8 cellular contexts compared by ENCODE assay signal in genomic region chr20:41173161-41173721, GRCh38. TPM values are rescaled to one million over a fixed set of nuclear protein-coding genes. Genes with fewer than 3 reads are reported as not detected.
DNase-seq lines count a peak whose midpoint lies in the region; ATAC-seq and TF ChIP-seq lines count a peak whose summit lies in the region.

No MANE protein-coding gene starts in this region.

- H3K9me3 Mint-ChIP-seq in activated naive CD8-positive, alpha-beta T cell treated with anti-CD3 and anti-CD28 coated beads for 36 hours: no peaks in the 10 kb centered on the region
- no peaks in the 10 kb centered on the region for H3K9me3 Mint-ChIP-seq in progenitor cell of endocrine pancreas (ENCODE audit: low read depth)

- H3K4me1 Mint-ChIP-seq in activated naive CD8-positive, alpha-beta T cell treated with anti-CD3 and anti-CD28 coated beads for 36 hours: peaks cover 39% of the 10 kb centered on the region
- no peaks in the 10 kb centered on the region for H3K4me1 Mint-ChIP-seq in progenitor cell of endocrine pancreas (ENCODE audit: low read depth)

- ATAC-seq in SK-N-SH treated with all-trans-retinoic acid at 6 μM for 48 hours: peak; percentile 80
- no peak for ATAC-seq in GM19023 (IDR thresholded peaks at IDR 0.05; ENCODE audit: unreplicated experiment)

- WGBS in transverse colon (ENCODE audit: low coverage in 1 of 2), 2 donors: 0 to 30% methylated on average over 5 to 9 of the region's 9 CpGs

- intact Hi-C loops in transverse colon (cut with DNase I; ENCODE audit: low total_unique reads): loop anchor here (2.0 kb wide), 1 partner anchor 166 kb away; no protein-coding TSS in a partner anchor

- H3K4me1 ChIP-seq in cardiac muscle cell (ENCODE audit: low read depth) (no peaks in the 10 kb centered on the region), transverse colon (peaks cover 9 to 34% (median 21%) of the 10 kb centered on the region in 4 donors)

- no peak for TF ChIP-seq EP300 in transverse colon (IDR thresholded peaks at IDR 0.05; ENCODE audit: low read depth)

- H3K27ac ChIP-seq in cardiac muscle cell (no peak overlapping the region), transverse colon (peak overlapping the region; percentile 16 to 80 (median 50))

- H3K27me3 ChIP-seq in cardiac muscle cell (no peaks in the 10 kb centered on the region), transverse colon (no peaks in the 10 kb centered on the region)

- DNase-seq in LNCaP clone FGC (ENCODE audit: low read depth) (no peak), cardiac muscle cell (ENCODE audit: low read depth in 1 of 2, low spot score in 1 of 2) (peak; percentile 78 to 91), progenitor cell of endocrine pancreas (ENCODE audit: low spot score, unreplicated experiment) (peak; percentile 76), transverse colon (peak; percentile 86)
- DNase-seq in activated naive CD8-positive, alpha-beta T cell treated with anti-CD3 and anti-CD28 coated beads for 36 hours: peak; percentile 70

- in situ Hi-C loops in transverse colon (cut with MboI; ENCODE audit: low pct_ligation_motif_present in 1 of 4, low pct_unique_long_range_greater_than_20kb in 1 of 4, low sequenced_read_pairs in 3 of 4): loop anchor here in 2 of 4 donors (5.0 to 10.0 kb wide), 3 partner anchors 52 to 169 kb away; partner anchors contain the start of gene LPIN3 (in 1 of the 2)

- peak overlapping the region; percentile 60 for H3K27ac Mint-ChIP-seq in activated naive CD8-positive, alpha-beta T cell treated with anti-CD3 and anti-CD28 coated beads for 36 hours
- peak overlapping the region; percentile 71 for H3K27ac Mint-ChIP-seq in progenitor cell of endocrine pancreas

- H3K9me3 ChIP-seq in cardiac muscle cell (ENCODE audit: low read depth) (no peaks in the 10 kb centered on the region), transverse colon (no peaks in the 10 kb centered on the region)

- H3K4me3 Mint-ChIP-seq in activated naive CD8-positive, alpha-beta T cell treated with anti-CD3 and anti-CD28 coated beads for 36 hours: no peak overlapping the region
- no peak overlapping the region for H3K4me3 Mint-ChIP-seq in progenitor cell of endocrine pancreas (ENCODE audit: low read depth)

- peaks cover 57% of the 10 kb centered on the region for H3K36me3 ChIP-seq in cardiac muscle cell
- H3K36me3 ChIP-seq in transverse colon: peaks cover 0 to 20% (median 9%) of the 10 kb centered on the region in 4 donors

- H3K36me3 Mint-ChIP-seq in activated naive CD8-positive, alpha-beta T cell treated with anti-CD3 and anti-CD28 coated beads for 36 hours: peaks cover 21% of the 10 kb centered on the region
- peaks cover 27% of the 10 kb centered on the region for H3K36me3 Mint-ChIP-seq in progenitor cell of endocrine pancreas (ENCODE audit: insufficient read depth)

- H3K4me3 ChIP-seq in LNCaP clone FGC (ENCODE audit: low read depth, low read length): no peak overlapping the region
- no peak overlapping the region for H3K4me3 ChIP-seq in cardiac muscle cell
- H3K4me3 ChIP-seq in transverse colon: no peak overlapping the region

- H3K27me3 Mint-ChIP-seq in activated naive CD8-positive, alpha-beta T cell treated with anti-CD3 and anti-CD28 coated beads for 36 hours: no peaks in the 10 kb centered on the region
- no peaks in the 10 kb centered on the region for H3K27me3 Mint-ChIP-seq in progenitor cell of endocrine pancreas

- peak; percentile 93 for TF ChIP-seq CTCF in GM12873 (IDR thresholded peaks at IDR 0.05; ENCODE audit: insufficient read depth, low read depth, low read length, missing control alignments)
- peak; percentile 96 for TF ChIP-seq CTCF in LNCaP clone FGC (IDR thresholded peaks at IDR 0.05; ENCODE audit: control insufficient read depth, extremely low read depth, insufficient read depth)
- TF ChIP-seq CTCF in cardiac muscle cell (IDR thresholded peaks at IDR 0.05; ENCODE audit: low read depth, low read length): peak; percentile 98
- peak; percentile 91 for TF ChIP-seq CTCF in progenitor cell of endocrine pancreas (IDR thresholded peaks at IDR 0.05; ENCODE audit: unreplicated experiment)
- peak; percentile 95 to 96 (median 95) for TF ChIP-seq CTCF in transverse colon (IDR thresholded peaks at IDR 0.05)

- no peak for TF ChIP-seq POLR2A in transverse colon (IDR thresholded peaks at IDR 0.05)

TF ChIP-seq in SK-N-SH treated with all-trans-retinoic acid at 6 μM for 48 hours, 23 proteins besides CTCF, POLR2A, EP300 and RAD21:
- TF ChIP-seq ISL1 (CRISPR knock-in tag; IDR thresholded peaks at IDR 0.05): no peak
- TF ChIP-seq CSDC2 (CRISPR knock-in tag; IDR thresholded peaks at IDR 0.05): no peak
- TF ChIP-seq BACH2 (CRISPR knock-in tag; IDR thresholded peaks at IDR 0.05; ENCODE audit: borderline replicate concordance): no peak
- TF ChIP-seq ESRRG (CRISPR knock-in tag; IDR thresholded peaks at IDR 0.05): no peak
- TF ChIP-seq CSRNP3 (CRISPR knock-in tag; IDR thresholded peaks at IDR 0.05): no peak
- no peak for TF ChIP-seq ZNF565 (CRISPR knock-in tag; conservative IDR thresholded peaks at IDR 0.05; ENCODE audit: low read depth)
- TF ChIP-seq SNAI2 (CRISPR knock-in tag; IDR thresholded peaks at IDR 0.05): no peak

RNA-seq across cellular contexts. Expression of gene PLCG1, which starts 35.9 kb away (rescaled TPM):
- 100 to 1,000 TPM; 156 to 162 TPM for total RNA-seq in activated naive CD8-positive, alpha-beta T cell treated with anti-CD3 and anti-CD28 coated beads for 36 hours
- total RNA-seq in cardiac muscle cell (67.4 and 87.6 TPM in 2 replicates), progenitor cell of endocrine pancreas (391 and 395 TPM in 2 replicates), transverse colon (100 to 1,000 TPM in 3 of 4 donors, 10 to 100 TPM in 1; 82.7 to 377 (median 155) TPM)
- 43.7 and 48.8 TPM in 2 replicates for polyA plus RNA-seq in cardiac muscle cell
